17 cellular contexts compared by ENCODE assay signal in the genomic region with DNA sequence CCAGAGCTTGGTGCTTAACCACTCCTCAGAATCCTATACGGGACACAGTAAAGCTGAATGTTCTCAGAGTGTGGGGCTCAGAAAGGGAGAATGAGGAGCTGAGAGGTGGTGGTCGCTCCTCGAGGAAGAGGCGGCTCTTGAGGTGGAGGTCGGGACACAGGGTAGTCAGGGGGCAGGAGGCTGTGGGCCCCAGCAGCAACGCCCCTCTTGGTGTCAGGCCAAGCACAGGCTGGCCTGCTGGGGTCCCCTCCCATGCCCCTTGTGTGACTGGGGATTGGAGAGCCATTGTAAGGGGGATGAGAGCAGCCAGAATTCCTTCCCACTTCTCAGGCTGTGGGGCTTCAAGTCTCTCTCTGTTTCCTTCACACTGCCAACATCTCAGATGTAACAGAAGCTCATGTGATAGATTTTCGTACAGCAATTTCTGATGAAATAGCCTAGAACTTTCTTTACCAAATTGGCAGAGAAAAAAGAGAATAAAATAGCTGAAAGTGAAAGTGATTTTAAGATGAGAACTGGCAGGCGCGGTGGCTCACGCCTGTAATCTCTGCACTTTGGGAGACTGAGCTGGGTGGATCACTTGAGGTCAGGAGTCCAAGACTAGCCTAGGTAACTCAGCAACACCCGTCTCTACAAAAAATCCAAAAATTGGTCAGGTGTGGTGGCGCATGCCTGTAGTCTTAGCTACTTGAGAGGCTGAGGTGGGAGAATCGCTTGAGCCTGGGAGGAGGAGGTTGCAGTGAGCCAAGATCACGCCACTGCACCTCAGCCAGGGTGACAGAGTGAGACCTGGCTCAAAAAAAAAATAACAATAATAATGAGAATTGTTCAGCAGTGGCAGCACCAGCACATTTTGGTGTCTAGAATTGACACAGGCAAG.
DNase-seq lines count a peak whose midpoint lies in the region; ATAC-seq and TF ChIP-seq lines count a peak whose summit lies in the region.
"Had no signal": no experiment of that assay in that cellular context is flagged by ENCODE, and none has a peak within 500 bp of the region (broad histone marks: within the 10 kb centered on the region; RNA-seq: fewer than 3 reads in every experiment).

No MANE protein-coding gene starts in this region.

- H3K9me3 Mint-ChIP-seq in CD4-positive, alpha-beta memory T cell: no peaks in the 10 kb centered on the region
- H3K9me3 Mint-ChIP-seq in activated naive CD8-positive, alpha-beta T cell (ENCODE audit: low read depth): no peaks in the 10 kb centered on the region

- no peaks in the 10 kb centered on the region for H4K20me1 ChIP-seq in osteoblast (ENCODE audit: insufficient read depth, low read length)

- POLR2A ChIA-PET in CD4-positive, alpha-beta memory T cell (lab: Charles Lee; ENCODE audit: partially characterized antibody): interaction anchor here (1.1 to 2.1 kb wide), 3 partner anchors 16 to 378 kb away, joined by 4 to 15 read pairs (median 4); partner anchors contain the start of gene PDCL3

- H3K4me2 ChIP-seq in osteoblast (ENCODE audit: insufficient read depth, low read length): no peak overlapping the region
- H3K4me2 ChIP-seq: smooth muscle cell had no signal

- CTCF ChIA-PET in CD4-positive, alpha-beta memory T cell (lab: Charles Lee; ENCODE audit: partially characterized antibody): interaction anchor here (0.8 to 2.2 kb wide), 8 partner anchors 12 to 334 kb away, joined by 3 to 7 read pairs (median 3); no protein-coding TSS in a partner anchor

- DNase-seq in CD4-positive, alpha-beta memory T cell: peak in 3 of 5 donors; percentile 11 to 19 (median 15)
- DNase-seq in MV-4-11 (lab: John Stamatoyannopoulos, UW) (peak; percentile 25), left lobe of liver (ENCODE audit: low spot score) (peak; percentile 60), osteoblast (ENCODE audit: insufficient read length, low spot score, missing footprints) (no peak), midbrain (lab: John Stamatoyannopoulos, UW) (no peak), NAMALWA (ENCODE audit: low spot score) (no peak)
- DNase-seq: DMS79 treated with DMSO at 0.1 percent for 48 hours; effector CD4-positive, alpha-beta T cell; foreskin keratinocyte; Kasumi-1; mammary epithelial cell; NCI-H446 treated with DMSO at 0.1 percent for 48 hours had no signal

- H3K4me1 ChIP-seq in CD4-positive, alpha-beta memory T cell (ENCODE audit: insufficient read depth, low read length): peaks cover 16% of the 10 kb centered on the region
- H3K4me1 ChIP-seq in osteoblast (ENCODE audit: insufficient read depth, low read length): peaks cover 2% of the 10 kb centered on the region
- H3K4me1 ChIP-seq: foreskin keratinocyte had no signal

- intact Hi-C loops in CD4-positive, alpha-beta memory T cell (cut with micrococcal nuclease): no loop called here

- no peaks in the 10 kb centered on the region for H3K36me3 ChIP-seq in CD4-positive, alpha-beta memory T cell (ENCODE audit: insufficient read depth, low read length)
- H3K36me3 ChIP-seq in osteoblast (ENCODE audit: insufficient read depth, low read length): no peaks in the 10 kb centered on the region
- H3K36me3 ChIP-seq: neutrophil had no signal

- ATAC-seq in left lobe of liver (peak; percentile 74), HG02973 (IDR thresholded peaks at IDR 0.05; ENCODE audit: unreplicated experiment) (no peak)
- ATAC-seq: foreskin keratinocyte had no signal

- no peaks in the 10 kb centered on the region for H3K27me3 Mint-ChIP-seq in CD4-positive, alpha-beta memory T cell
- no peaks in the 10 kb centered on the region for H3K27me3 Mint-ChIP-seq in activated naive CD8-positive, alpha-beta T cell

- no peak overlapping the region for H2AFZ ChIP-seq in osteoblast (ENCODE audit: low read length)

- no peaks in the 10 kb centered on the region for H3K27me3 ChIP-seq in CD4-positive, alpha-beta memory T cell (ENCODE audit: insufficient read depth, low read length)
- no peaks in the 10 kb centered on the region for H3K27me3 ChIP-seq in osteoblast (ENCODE audit: insufficient read depth, low read length)
- H3K27me3 ChIP-seq: foreskin keratinocyte, neutrophil had no signal

- peak overlapping the region; percentile 70 to 91 (median 80) for H3K27ac Mint-ChIP-seq in CD4-positive, alpha-beta memory T cell
- peak overlapping the region; percentile 52 for H3K27ac Mint-ChIP-seq in activated naive CD8-positive, alpha-beta T cell

- peak overlapping the region; percentile 64 to 89 (median 83) for H3K4me3 Mint-ChIP-seq in CD4-positive, alpha-beta memory T cell
- H3K4me3 Mint-ChIP-seq in activated naive CD8-positive, alpha-beta T cell: peak overlapping the region; percentile 65

- peaks cover 18 to 25% (median 23%) of the 10 kb centered on the region in 4 donors for H3K4me1 Mint-ChIP-seq in CD4-positive, alpha-beta memory T cell
- peaks cover 23% of the 10 kb centered on the region for H3K4me1 Mint-ChIP-seq in activated naive CD8-positive, alpha-beta T cell (ENCODE audit: low read depth)

- no peaks in the 10 kb centered on the region for H3K9me3 ChIP-seq in CD4-positive, alpha-beta memory T cell (ENCODE audit: control insufficient read depth in 1 of 2, low read length in 2 of 2)
- H3K9me3 ChIP-seq in osteoblast (ENCODE audit: low read depth, low read length): no peaks in the 10 kb centered on the region
- H3K9me3 ChIP-seq: neutrophil had no signal

- no peaks in the 10 kb centered on the region for H3K79me2 ChIP-seq in osteoblast (ENCODE audit: insufficient read depth, low read length)

- H3K36me3 Mint-ChIP-seq in CD4-positive, alpha-beta memory T cell: no peaks in the 10 kb centered on the region
- no peaks in the 10 kb centered on the region for H3K36me3 Mint-ChIP-seq in activated naive CD8-positive, alpha-beta T cell

- H3K27ac ChIP-seq in CD4-positive, alpha-beta memory T cell (ENCODE audit: low read depth, low read length): no peak overlapping the region
- H3K27ac ChIP-seq in osteoblast (ENCODE audit: low read depth, low read length): no peak overlapping the region
- H3K27ac ChIP-seq: foreskin keratinocyte, HL-60, neutrophil had no signal

- peak overlapping the region; percentile 12 to 44 for H3K4me3 ChIP-seq in CD4-positive, alpha-beta memory T cell (ENCODE audit: low read length in 2 of 2)
- H3K4me3 ChIP-seq in osteoblast (ENCODE audit: insufficient read depth, low read length): no peak overlapping the region
- H3K4me3 ChIP-seq: smooth muscle cell had no signal

- no peak for TF ChIP-seq CTCF in osteoblast (IDR thresholded peaks at IDR 0.05; ENCODE audit: extremely low read depth, low read depth, low read length)

Comparison
In these comparisons a context has a peak if more than half of its experiments do, and no peak if none do; other contexts are left out.
1. DNase-seq: peak in CD4-positive, alpha-beta memory T cell (3 of 5), MV-4-11 (single experiment) and left lobe of liver (single experiment); none in osteoblast (single experiment), midbrain (single experiment) and NAMALWA (single experiment).